Comparison of ENCODE assay signal across 22 cellular contexts in the genomic region with DNA sequence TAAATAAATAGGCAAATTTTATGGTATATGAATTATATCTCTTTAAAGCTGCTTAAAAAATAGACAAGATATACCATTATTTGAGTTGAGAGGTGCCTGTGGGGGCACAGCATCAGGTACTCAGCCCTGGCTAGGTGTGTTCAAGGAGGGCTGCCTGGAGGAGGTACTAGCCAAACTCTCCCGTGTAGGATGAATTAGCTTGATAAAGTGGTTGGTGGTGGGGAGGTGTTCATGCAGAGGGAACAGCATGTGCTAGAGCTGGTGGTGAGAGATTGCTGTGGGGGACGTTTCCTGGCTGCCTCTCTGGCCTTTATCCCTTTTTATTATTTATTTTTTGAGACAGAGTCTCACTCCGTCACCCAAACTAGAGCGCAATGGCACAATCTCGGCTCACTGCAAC. TPM values are rescaled to one million over a fixed set of nuclear protein-coding genes. Genes with fewer than 3 reads are reported as not detected.
"Had no signal": no experiment of that assay in that cellular context is flagged by ENCODE, and none has a peak within 500 bp of the region (broad histone marks: within the 10 kb centered on the region; RNA-seq: fewer than 3 reads in every experiment).

No MANE protein-coding gene starts in this region.

- H3K36me3 Mint-ChIP-seq: IgD-negative memory B cell had no signal

- H3K9ac ChIP-seq: SK-N-SH had no signal

- FAIRE-seq: HTR-8/SVneo, RCC 7860 had no signal

- H3K4me3 Mint-ChIP-seq: IgD-negative memory B cell had no signal

- H3K27ac ChIP-seq: HL-60 had no signal

- H3K4me2 ChIP-seq: SK-N-SH had no signal

- DNase-seq: KBM-7, MV-4-11, NCI-H1048, NCI-H1105, NCI-H1417, NCI-H1436 treated with DMSO at 0.1 percent for 48 hours, NCI-H1694, NCI-H187 treated with DMSO at 0.1 percent for 48 hours, NCI-H2029 treated with DMSO at 0.1 percent for 48 hours, NCI-H2227 treated with DMSO at 0.1 percent for 48 hours, NCI-H510A, NCI-H524 treated with DMSO at 0.1 percent for 48 hours, NCI-H69, NCI-H774, RPMI8226, SHP77, SK-N-SH, SW 1271 had no signal

- H3K9me3 ChIP-seq: SK-N-SH had no signal

- H3K9me3 Mint-ChIP-seq: IgD-negative memory B cell had no signal

- H3K27ac Mint-ChIP-seq: IgD-negative memory B cell had no signal

RNA-seq across cellular contexts. Expression of a gene that starts 23.2 kb away (rescaled TPM):
- polyA plus RNA-seq: IgD-negative memory B cell had no signal
